In the genomic region with DNA sequence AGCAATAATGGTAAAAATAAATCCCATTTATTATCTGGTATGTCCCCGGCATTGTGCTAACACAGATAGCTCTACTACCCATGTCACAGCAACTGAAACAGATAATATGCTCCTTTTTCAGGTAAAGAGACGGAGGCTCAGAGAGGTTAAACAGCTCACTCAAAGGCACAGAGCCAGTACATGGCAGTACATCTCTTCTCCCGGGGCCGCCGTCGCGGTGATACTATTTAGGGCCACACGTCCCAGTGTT, we compare ENCODE assay signal across 8 cellular contexts. TPM values are rescaled to one million over a fixed set of nuclear protein-coding genes. Genes with fewer than 3 reads are reported as not detected.
DNase-seq lines count a peak whose midpoint lies in the region; ATAC-seq, FAIRE-seq and TF ChIP-seq lines count a peak whose summit lies in the region.

No MANE protein-coding gene starts in this region.

- H3K9me3 ChIP-seq in A549 (no peaks in the 10 kb centered on the region), thyroid gland (no peaks in the 10 kb centered on the region)

- intact Hi-C loops in activated CD4-positive, alpha-beta memory T cell treated with anti-CD3 and anti-CD28 coated beads for 36 hours (cut with micrococcal nuclease) = loop anchor here (2.0 to 10.0 kb wide), 6 partner anchors 60 to 868 kb away; partner anchors contain the start of genes DLX2, DYNC1I2, HAT1 and ITGA6
- intact Hi-C loops in thyroid gland (cut with DNase I) = no loop called here

- H3K27me3 ChIP-seq in thyroid gland = no peaks in the 10 kb centered on the region

- H3K36me3 ChIP-seq in thyroid gland = no peaks in the 10 kb centered on the region

- TF ChIP-seq CTCF in A549 (IDR thresholded peaks at IDR 0.05) (no peak), thyroid gland (IDR thresholded peaks at IDR 0.05) (no peak)

- peak overlapping the region; percentile 86 for H3K4me2 ChIP-seq in A549

- H3K4me1 ChIP-seq in A549 (peaks cover 15% of the 10 kb centered on the region), thyroid gland (peaks cover 7 to 11% of the 10 kb centered on the region in 2 donors)

- H3K4me3 ChIP-seq in A549 = peak overlapping the region; percentile 91
- peak overlapping the region; percentile 76 to 84 (median 77) for H3K4me3 ChIP-seq in thyroid gland (replicated peaks in 1 of 3)

- TF ChIP-seq EP300 in A549 (IDR thresholded peaks at IDR 0.05) = no peak

- peak overlapping the region; percentile 78 to 87 for H3K27ac ChIP-seq in A549
- peak overlapping the region; percentile 66 to 91 (median 78) for H3K27ac ChIP-seq in thyroid gland

- WGBS in A549 (ENCODE audit: missing lambda C conversion rate) = 6% methylated on average over 8 of the region's 8 CpGs
- WGBS in thyroid gland, 2 donors = 7 to 16% methylated on average over 8 of the region's 8 CpGs

- H3K36me3 Mint-ChIP-seq in activated CD4-positive, alpha-beta memory T cell treated with anti-CD3 and anti-CD28 coated beads for 36 hours = peaks cover 5% of the 10 kb centered on the region
- H3K36me3 Mint-ChIP-seq in immature natural killer cell = peaks cover 0 to 7% (median 4%) of the 10 kb centered on the region in 3 donors

- CTCF ChIA-PET in A549 (lab: Yijun Ruan, JAX) = interaction anchor here (1.1 to 1.4 kb wide), 3 partner anchors 11 to 155 kb away, joined by 3 to 4 read pairs (median 4); no protein-coding TSS in a partner anchor
- CTCF ChIA-PET in activated CD4-positive, alpha-beta memory T cell treated with anti-CD3 and anti-CD28 coated beads for 36 hours (lab: Charles Lee) = interaction anchor here (0.6 to 1.0 kb wide), 2 partner anchors 14 to 93 kb away, joined by 3 read pairs; no protein-coding TSS in a partner anchor

- DNase-seq in A549 (ENCODE audit: low read depth in 1 of 2, low spot score in 1 of 2) (no peak), immature natural killer cell (no peak), thyroid gland (no peak), cerebellum (ENCODE audit: low spot score) (no peak)
- DNase-seq in activated CD4-positive, alpha-beta memory T cell treated with anti-CD3 and anti-CD28 coated beads for 36 hours = no peak

- no peak for ATAC-seq in A549
- ATAC-seq in GM21723 (IDR thresholded peaks at IDR 0.05; ENCODE audit: unreplicated experiment) = peak; percentile 23
- ATAC-seq in GM21423 (IDR thresholded peaks at IDR 0.05; ENCODE audit: unreplicated experiment) = no peak
- ATAC-seq in HG03460 (IDR thresholded peaks at IDR 0.05; ENCODE audit: unreplicated experiment) = no peak

- POLR2A ChIA-PET in A549 (lab: Yijun Ruan, JAX) = interaction anchor here (0.5 to 0.8 kb wide), 5 partner anchors 9 to 1409 kb away, joined by 3 to 7 read pairs (median 3); no protein-coding TSS in a partner anchor
- POLR2A ChIA-PET in activated CD4-positive, alpha-beta memory T cell treated with anti-CD3 and anti-CD28 coated beads for 36 hours (lab: Charles Lee) = interaction anchor here (0.6 to 0.9 kb wide), 4 partner anchors 40 to 1626 kb away, joined by 3 to 6 read pairs (median 4); partner anchors contain the start of genes GORASP2 and SLC25A12

- no peak for TF ChIP-seq POLR2A in A549 (IDR thresholded peaks at IDR 0.05; ENCODE audit: low read length)
- no peak for TF ChIP-seq POLR2A in thyroid gland (IDR thresholded peaks at IDR 0.05)

- peaks cover 6% of the 10 kb centered on the region for H3K27me3 Mint-ChIP-seq in activated CD4-positive, alpha-beta memory T cell treated with anti-CD3 and anti-CD28 coated beads for 36 hours
- H3K27me3 Mint-ChIP-seq in immature natural killer cell (ENCODE audit: low read depth in 3 of 3) = peaks cover 2 to 4% (median 4%) of the 10 kb centered on the region in 3 donors

- TF ChIP-seq RAD21 in A549 (conservative IDR thresholded peaks at IDR 0.05 in 1 of 2, IDR thresholded peaks at IDR 0.05 in 1 of 2) = no peak

- FAIRE-seq in A549 (lab: Jason Lieb, UNC) = no peak

- peak overlapping the region; percentile 89 for H3K27ac Mint-ChIP-seq in activated CD4-positive, alpha-beta memory T cell treated with anti-CD3 and anti-CD28 coated beads for 36 hours
- H3K27ac Mint-ChIP-seq in immature natural killer cell = peak overlapping the region; percentile 75 to 92 (median 88)

- peak overlapping the region; percentile 89 for H3K4me3 Mint-ChIP-seq in activated CD4-positive, alpha-beta memory T cell treated with anti-CD3 and anti-CD28 coated beads for 36 hours
- H3K4me3 Mint-ChIP-seq in immature natural killer cell = peak overlapping the region; percentile 93 to 97 (median 97)

- peaks cover 48% of the 10 kb centered on the region for H3K4me1 Mint-ChIP-seq in activated CD4-positive, alpha-beta memory T cell treated with anti-CD3 and anti-CD28 coated beads for 36 hours (ENCODE audit: low read depth)
- H3K4me1 Mint-ChIP-seq in immature natural killer cell = peaks cover 21 to 32% of the 10 kb centered on the region in 2 donors

- no peaks in the 10 kb centered on the region for H3K9me3 Mint-ChIP-seq in activated CD4-positive, alpha-beta memory T cell treated with anti-CD3 and anti-CD28 coated beads for 36 hours
- H3K9me3 Mint-ChIP-seq in immature natural killer cell = no peaks in the 10 kb centered on the region

TF ChIP-seq in A549, 52 proteins besides CTCF, POLR2A, EP300 and RAD21:
- TF ChIP-seq E2F6 (IDR thresholded peaks at IDR 0.05; ENCODE audit: borderline replicate concordance, low read depth) = no peak
- no peak for TF ChIP-seq CHD4 (IDR thresholded peaks at IDR 0.05; ENCODE audit: borderline replicate concordance)
- no peak for TF ChIP-seq CHD2 (IDR thresholded peaks at IDR 0.05; ENCODE audit: low read length, partially characterized antibody)
- TF ChIP-seq RNF2 (IDR thresholded peaks at IDR 0.05; ENCODE audit: borderline replicate concordance, low read depth) = 0 out of 2 replicates have a peak, but pooled peaks have one; percentile 24
- TF ChIP-seq FOSL2 (IDR thresholded peaks at IDR 0.05) = no peak
- no peak for TF ChIP-seq FOSL2 (CRISPR knock-in tag; IDR thresholded peaks at IDR 0.05)

RNA-seq across cellular contexts. Expression of gene PDK1, which starts 0.7 kb away (rescaled TPM):
- polyA plus RNA-seq in A549 (2011; rRNA removed) = 12.9 and 17.7 TPM in 2 replicates
- polyA plus RNA-seq in A549 (2012; cell fraction: cytosol; rRNA removed) = 2.0 and 3.3 TPM in 2 replicates
- 2.4 and 2.9 TPM in 2 replicates for polyA plus RNA-seq in A549 (2012; cell fraction: nucleus; rRNA removed)
- polyA plus RNA-seq in A549 (2017; fragmentation: RNase III; extraction: RNeasy Plus Mini Kit Qiagen cat#74134 plus additional on column Dnase treatment) = 1.2 to 1.7 TPM (median 1.7 TPM) in 3 replicates
- polyA minus RNA-seq in A549 (2011; rRNA and poly(A)+ RNA removed) = 15.3 and 27.2 TPM in 2 replicates
- 10 to 100 TPM; 24.7 to 31.6 TPM for total RNA-seq in activated CD4-positive, alpha-beta memory T cell treated with anti-CD3 and anti-CD28 coated beads for 36 hours
- 10 to 100 TPM in 1 of 3 donors, 1 to 10 TPM in 2; 9.9 to 14.4 (median 10.0) TPM for polyA plus RNA-seq in immature natural killer cell
- 10 to 100 TPM in 3 of 4 donors, 1 to 10 TPM in 1; 7.0 to 13.5 (median 11.4) TPM for total RNA-seq in thyroid gland
- 13.1 TPM for total RNA-seq in cerebellum
